ENCODE assay signal across 8 cellular contexts in genomic region chr3:40456940-40457823, GRCh38. TPM values are rescaled to one million over a fixed set of nuclear protein-coding genes. Genes with fewer than 3 reads are reported as not detected.
A peak's percentile ranks its signal among the peaks of the same experiment; 100 is the strongest.
DNase-seq lines count a peak whose midpoint lies in the region; ATAC-seq and TF ChIP-seq lines count a peak whose summit lies in the region.

Gene RPL14, plus strand, starts transcription at chr3:40457339. Its CDS starts 133 bp downstream, at chr3:40457472.

- H4K8ac ChIP-seq in mesenchymal stem cell (ENCODE audit: low read length): peak within 1 kb of the TSS; percentile 83

- peak within 1 kb of the TSS; percentile 88 for H3K27ac Mint-ChIP-seq in activated CD8-positive, alpha-beta memory T cell treated with anti-CD3 and anti-CD28 coated beads, Interleukin-2, amount 10 ng/mL, durations not matched to agents 7 days and 5 days

- H3K27ac ChIP-seq in mesenchymal stem cell (ENCODE audit: low read length, poor library complexity, severe bottlenecking): peak within 1 kb of the TSS; percentile 92

- H3K4me3 ChIP-seq in endocrine pancreas (ENCODE audit: control insufficient read depth, insufficient read depth, low read length) (peak within 1 kb of the TSS; percentile 98), mesenchymal stem cell (ENCODE audit: insufficient read depth in 1 of 2, low read depth in 1 of 2, low read length in 2 of 2) (peak within 1 kb of the TSS; percentile 92 to 96)

- peak within 1 kb of the TSS; percentile 93 for H3K4me3 Mint-ChIP-seq in activated CD8-positive, alpha-beta memory T cell treated with anti-CD3 and anti-CD28 coated beads, Interleukin-2, amount 10 ng/mL, durations not matched to agents 7 days and 5 days

- H2AFZ ChIP-seq in mesenchymal stem cell (ENCODE audit: low read depth, low read length): peak within 1 kb of the TSS; percentile 86

- peak within 1 kb of the TSS; percentile 72 for H4K91ac ChIP-seq in mesenchymal stem cell (ENCODE audit: low read length)

- H3K79me1 ChIP-seq in mesenchymal stem cell (replicated peaks; ENCODE audit: low read length, poor library complexity, severe bottlenecking): peaks cover 15% of the 10 kb centered on the region

- CTCF ChIA-PET in activated CD8-positive, alpha-beta memory T cell treated with anti-CD3 and anti-CD28 coated beads, Interleukin-2, amount 10 ng/mL, durations not matched to agents 7 days and 5 days (lab: Charles Lee): interaction anchor here (0.8 to 1.9 kb wide), 4 partner anchors 20 to 254 kb away, joined by 3 to 10 read pairs (median 4); partner anchors contain the start of gene ZNF619

- H3K4ac ChIP-seq in mesenchymal stem cell (ENCODE audit: low read depth in 1 of 2, low read length in 2 of 2): peak within 1 kb of the TSS; percentile 79 to 87

- H3K9me3 Mint-ChIP-seq in activated CD8-positive, alpha-beta memory T cell treated with anti-CD3 and anti-CD28 coated beads, Interleukin-2, amount 10 ng/mL, durations not matched to agents 7 days and 5 days (ENCODE audit: low read depth): no peaks in the 10 kb centered on the region

- H2BK15ac ChIP-seq in mesenchymal stem cell (ENCODE audit: low read depth, poor library complexity, severe bottlenecking): peak within 1 kb of the TSS; percentile 12

- no peaks in the 10 kb centered on the region for H3K9me3 ChIP-seq in endocrine pancreas (ENCODE audit: control insufficient read depth, low read length)
- H3K9me3 ChIP-seq in mesenchymal stem cell (ENCODE audit: control insufficient read depth, low read length): no peaks in the 10 kb centered on the region

- H3K14ac ChIP-seq in mesenchymal stem cell (ENCODE audit: low read length in 2 of 2): peak within 1 kb of the TSS in 1 of 2 experiments; percentile 96

- ATAC-seq in activated CD8-positive, alpha-beta memory T cell treated with anti-CD3 and anti-CD28 coated beads, Interleukin-2, amount 10 ng/mL, durations not matched to agents 7 days and 5 days: peak; percentile 72

- H2BK5ac ChIP-seq in mesenchymal stem cell (ENCODE audit: low read depth, low read length, poor library complexity, severe bottlenecking): peak within 1 kb of the TSS; percentile 77

- peaks cover 69% of the 10 kb centered on the region for H3K4me1 Mint-ChIP-seq in activated CD8-positive, alpha-beta memory T cell treated with anti-CD3 and anti-CD28 coated beads, Interleukin-2, amount 10 ng/mL, durations not matched to agents 7 days and 5 days

- H3K27me3 ChIP-seq in endocrine pancreas (ENCODE audit: control insufficient read depth, insufficient read depth, low read length): no peaks in the 10 kb centered on the region
- H3K27me3 ChIP-seq in mesenchymal stem cell (ENCODE audit: control insufficient read depth in 1 of 2, insufficient read depth in 1 of 2, low read length in 2 of 2): no peaks in the 10 kb centered on the region

- H2BK120ac ChIP-seq in mesenchymal stem cell (ENCODE audit: low read depth, low read length): no peak within 1 kb of the TSS

- H3K4me1 ChIP-seq in endocrine pancreas (ENCODE audit: control insufficient read depth, insufficient read depth, low read length) (peaks cover 10% of the 10 kb centered on the region), mesenchymal stem cell (ENCODE audit: control insufficient read depth, insufficient read depth, low read depth, low read length) (peaks cover 14% of the 10 kb centered on the region)

- H3K36me3 ChIP-seq in endocrine pancreas (ENCODE audit: control insufficient read depth, insufficient read depth, low read length) (no peaks in the 10 kb centered on the region), mesenchymal stem cell (ENCODE audit: control insufficient read depth in 1 of 2, insufficient read depth in 2 of 2, low read depth in 1 of 2, low read length in 2 of 2) (peaks cover 19 to 43% of the 10 kb centered on the region in 2 experiments)

- H2AK5ac ChIP-seq in mesenchymal stem cell (ENCODE audit: low read length, severe bottlenecking): peak within 1 kb of the TSS; percentile 84

- peak within 1 kb of the TSS; percentile 95 for H3K9ac ChIP-seq in endocrine pancreas (ENCODE audit: control insufficient read depth, insufficient read depth, low read length)
- H3K9ac ChIP-seq in mesenchymal stem cell (ENCODE audit: low read length): peak within 1 kb of the TSS; percentile 98

- DNase-seq in CMK (ENCODE audit: low read depth): peak; percentile 94
- peak; percentile 95 for DNase-seq in GM20000 (ENCODE audit: low spot score)
- DNase-seq in HT-29 (ENCODE audit: low spot score): peak; percentile 89
- peak; percentile 89 for DNase-seq in NOMO-1 treated with dmso at 0.1 percent for 144 hours (lab: John Stamatoyannopoulos, UW; ENCODE audit: unreplicated experiment)
- DNase-seq in activated CD8-positive, alpha-beta memory T cell treated with anti-CD3 and anti-CD28 coated beads, Interleukin-2, amount 10 ng/mL, durations not matched to agents 7 days and 5 days: peak; percentile 97
- peak; percentile 97 for DNase-seq in mesenchymal stem cell
- DNase-seq in stimulated activated CD8-positive, alpha-beta memory T cell treated with anti-CD3 and anti-CD28 coated beads, Interleukin-12 subunit alpha, Interleukin-12 subunit beta, amount 100 ng/mL, for 4 hours (ENCODE audit: low read depth): peak; percentile 87

- H3K4me2 ChIP-seq in mesenchymal stem cell (ENCODE audit: low read length, poor library complexity, severe bottlenecking): peak within 1 kb of the TSS; percentile 66

- H3K23ac ChIP-seq in mesenchymal stem cell (ENCODE audit: low read length in 2 of 2): peak within 1 kb of the TSS in 1 of 2 experiments; percentile 96

- TF ChIP-seq CTCF in GM20000 (IDR thresholded peaks at IDR 0.05; ENCODE audit: extremely low read depth, missing control alignments): no peak

- WGBS in mesenchymal stem cell: under 1% methylated on average over 79 of the region's 79 CpGs

- H3K27me3 Mint-ChIP-seq in activated CD8-positive, alpha-beta memory T cell treated with anti-CD3 and anti-CD28 coated beads, Interleukin-2, amount 10 ng/mL, durations not matched to agents 7 days and 5 days: no peaks in the 10 kb centered on the region

- peak within 1 kb of the TSS; percentile 56 to 98 for H3K18ac ChIP-seq in mesenchymal stem cell (ENCODE audit: low read depth in 1 of 2, low read length in 2 of 2)

- H2BK12ac ChIP-seq in mesenchymal stem cell (ENCODE audit: low read length in 2 of 2): peak within 1 kb of the TSS; percentile 63 to 64

- peaks cover 41% of the 10 kb centered on the region for H3K36me3 Mint-ChIP-seq in activated CD8-positive, alpha-beta memory T cell treated with anti-CD3 and anti-CD28 coated beads, Interleukin-2, amount 10 ng/mL, durations not matched to agents 7 days and 5 days

RNA-seq across cellular contexts. Expression of gene RPL14, which starts in this region (rescaled TPM):
- 332 and 345 TPM in 2 replicates for total RNA-seq in HT-29 (2014; rRNA removed; shearing (Covaris generic))
- total RNA-seq in activated CD8-positive, alpha-beta memory T cell treated with anti-CD3 and anti-CD28 coated beads, Interleukin-2, amount 10 ng/mL, durations not matched to agents 7 days and 5 days: 1,000 to 10,000 TPM; 1,755 to 2,066 TPM
- 1,256 TPM for polyA plus RNA-seq in mesenchymal stem cell (2013, experiment 1 of 2)
- polyA plus RNA-seq in mesenchymal stem cell (2013, experiment 2 of 2): 1,256 TPM

Comparison
In these comparisons a context has a peak if more than half of its experiments do, and no peak if none do; other contexts are left out.
1. Peak in every context shown above with its lines: DNase-seq, ATAC-seq, H3K4me3 ChIP-seq and H3K27ac ChIP-seq.